In the genomic region with DNA sequence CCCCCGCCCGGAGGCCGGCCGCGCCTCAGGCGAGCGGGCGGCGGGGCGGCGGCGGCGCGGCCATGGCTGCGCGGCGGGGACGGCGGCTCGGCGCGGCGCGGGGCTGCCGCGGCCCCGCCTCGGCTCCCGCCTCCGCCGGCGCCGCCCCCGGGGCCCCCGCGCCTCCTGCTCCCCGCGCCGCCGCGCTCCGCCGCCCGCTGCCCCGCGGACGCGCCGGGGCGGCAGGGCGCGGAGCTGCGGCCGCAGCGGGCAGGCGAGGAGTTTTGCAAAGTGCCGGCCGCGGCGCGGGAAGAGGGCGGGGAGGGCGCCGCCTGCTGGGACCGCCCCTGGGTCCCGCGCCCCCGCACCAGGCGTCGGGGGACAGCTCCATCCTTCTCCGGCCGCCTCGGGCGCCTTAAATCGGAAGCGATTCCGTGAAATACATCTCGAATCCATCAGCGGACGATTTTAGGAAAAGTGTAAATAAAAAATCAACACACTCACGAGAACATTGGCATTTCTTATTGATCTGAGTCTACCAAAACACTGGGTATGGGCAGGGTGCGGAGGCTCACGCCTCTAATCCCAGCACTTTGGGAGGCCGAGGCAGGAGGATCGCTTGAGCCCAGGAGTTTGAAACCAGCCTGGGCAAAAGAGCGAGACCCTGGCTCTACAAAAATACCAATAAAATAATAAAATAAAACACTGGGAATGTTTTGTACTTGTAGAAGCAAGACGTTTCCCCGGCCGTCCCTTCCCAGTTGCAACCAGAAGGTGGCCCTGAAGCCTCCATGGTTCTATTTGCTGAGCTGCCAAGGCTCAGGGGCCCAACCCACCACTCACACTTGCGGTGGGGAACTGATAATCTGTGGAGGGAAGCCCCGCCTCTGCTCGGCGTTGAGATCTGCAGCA, we compare ENCODE assay signal across 8 cellular contexts.
A peak's percentile ranks its signal among the peaks of the same experiment; 100 is the strongest.
DNase-seq lines count a peak whose midpoint lies in the region; ATAC-seq, FAIRE-seq and TF ChIP-seq lines count a peak whose summit lies in the region.

No MANE protein-coding gene starts in this region.

- H3K9ac ChIP-seq in H1 (replicated peaks in 1 of 4; ENCODE audit: extremely low read depth in 1 of 4, low read depth in 3 of 4, low read length in 3 of 4) (peak overlapping the region in 1 of 4 experiments; percentile 36; a peak in 1 of 7 replicates), neural progenitor cell (no peak overlapping the region)

- H4K8ac ChIP-seq in H1 (ENCODE audit: extremely low read depth, insufficient read depth, low read length): no peak overlapping the region

- 0 out of 2 replicates have a peak overlapping the region, but pooled peaks have one; percentile 17 for H2BK12ac ChIP-seq in H1 (ENCODE audit: low read depth, low read length)

- H3K79me2 ChIP-seq in H1 (ENCODE audit: control insufficient read depth in 1 of 2, insufficient read depth in 2 of 2, low read length in 2 of 2) (no peaks in the 10 kb centered on the region), neural progenitor cell (ENCODE audit: low read depth) (no peaks in the 10 kb centered on the region)

- H3K27me3 ChIP-seq in Panc1 (ENCODE audit: control insufficient read depth, insufficient read depth, low read length) (no peaks in the 10 kb centered on the region), H1 (replicated peaks in 1 of 4; ENCODE audit: control insufficient read depth in 3 of 4, extremely low read depth in 1 of 4, insufficient read depth in 3 of 4, low read length in 3 of 4) (peaks cover 7 to 26% (median 19%) of the 10 kb centered on the region in 4 experiments), neural progenitor cell (peaks cover 47% of the 10 kb centered on the region)

- no peak overlapping the region for H3K27ac Mint-ChIP-seq in neural progenitor cell

- POLR2A ChIA-PET in Panc1 (lab: Charles Lee) (no interaction called here), H1 (lab: Charles Lee; ENCODE audit: partially characterized antibody) (interaction anchor here (0.7 to 1.4 kb wide), 3 partner anchors 9 to 180 kb away, joined by 3 read pairs; no protein-coding TSS in a partner anchor)

- FAIRE-seq in H1 (lab: Jason Lieb, UNC): no peak

- intact Hi-C loops in Panc1 (cut with micrococcal nuclease; ENCODE audit: unreplicated experiment): no loop called here

- TF ChIP-seq RAD21 in H1 (IDR thresholded peaks at IDR 0.05 in 1 of 2, conservative IDR thresholded peaks at IDR 0.05 in 1 of 2; ENCODE audit: low read depth in 2 of 2, low read length in 2 of 2): peak; percentile 56 to 69

- H3K27me3 Mint-ChIP-seq in neural progenitor cell (ENCODE audit: insufficient read depth, low read depth): peaks cover 21% of the 10 kb centered on the region

- CTCF ChIA-PET in Panc1 (lab: Charles Lee) (interaction anchor here (0.6 to 0.7 kb wide), 2 partner anchors 161 to 181 kb away, joined by 3 to 6 read pairs; no protein-coding TSS in a partner anchor), H1 (lab: Charles Lee; ENCODE audit: partially characterized antibody) (interaction anchor here (0.7 to 3.2 kb wide), 42 partner anchors 8 to 363 kb away, joined by 3 to 18 read pairs (median 4); no protein-coding TSS in a partner anchor)

- H3K4me3 ChIP-seq in Panc1 (ENCODE audit: low read depth in 2 of 2, low read length in 2 of 2): peak overlapping the region; percentile 53 to 65
- H3K4me3 ChIP-seq in H1 (ENCODE audit: extremely low read depth in 1 of 4, insufficient read depth in 2 of 4, low read depth in 3 of 4, low read length in 4 of 4): peak overlapping the region; percentile 18 to 67 (median 35)
- H3K4me3 ChIP-seq in neural progenitor cell: peak overlapping the region; percentile 66

- H3K9me3 Mint-ChIP-seq in neural progenitor cell: peaks cover 27% of the 10 kb centered on the region

- H2AFZ ChIP-seq in H1 (ENCODE audit: low read length) (no peak overlapping the region), neural progenitor cell (replicated peaks) (peak overlapping the region; percentile 4)

- no peak overlapping the region for H2BK20ac ChIP-seq in H1 (ENCODE audit: low read length)

- peaks cover 5% of the 10 kb centered on the region for H3F3A ChIP-seq in neural progenitor cell (ENCODE audit: low read depth)

- H4K20me1 ChIP-seq in H1 (replicated peaks in 1 of 2; ENCODE audit: control insufficient read depth in 1 of 2, insufficient read depth in 2 of 2, low read length in 2 of 2): peaks cover 0 to 5% of the 10 kb centered on the region in 2 experiments
- no peaks in the 10 kb centered on the region for H4K20me1 ChIP-seq in neural progenitor cell (ENCODE audit: low read depth)

- H3K9me3 ChIP-seq in Panc1 (ENCODE audit: control insufficient read depth, insufficient read depth, low read depth, low read length): peaks cover 3% of the 10 kb centered on the region; the same call in 1 of the 2 replicates
- H3K9me3 ChIP-seq in H1 (ENCODE audit: insufficient read depth in 2 of 2, low read depth in 1 of 2, low read length in 1 of 2): peaks cover 4 to 13% of the 10 kb centered on the region in 2 experiments
- peaks cover 9% of the 10 kb centered on the region for H3K9me3 ChIP-seq in neural progenitor cell (ENCODE audit: low read depth)

- peaks cover 10% of the 10 kb centered on the region; the same call in 1 of the 2 replicates for H3K23me2 ChIP-seq in H1 (ENCODE audit: low read depth, low read length)

- no peak overlapping the region for H3K56ac ChIP-seq in H1 (replicated peaks; ENCODE audit: insufficient read length, low read depth, low read length)

- no peak overlapping the region for H3K18ac ChIP-seq in H1 (ENCODE audit: extremely low read depth, low read length)

- H3K4ac ChIP-seq in H1 (replicated peaks; ENCODE audit: insufficient read length, low read depth, low read length): no peak overlapping the region

- H3K36me3 ChIP-seq in Panc1 (ENCODE audit: control insufficient read depth, insufficient read depth, low read length): no peaks in the 10 kb centered on the region
- no peaks in the 10 kb centered on the region for H3K36me3 ChIP-seq in H1 (ENCODE audit: control insufficient read depth in 2 of 4, insufficient read depth in 4 of 4, low read length in 3 of 4)
- H3K36me3 ChIP-seq in neural progenitor cell: no peaks in the 10 kb centered on the region

- TF ChIP-seq CTCF in Panc1 (IDR thresholded peaks at IDR 0.05) (peak; percentile 71), H1 (IDR thresholded peaks at IDR 0.05; ENCODE audit: control extremely low read depth in 1 of 3, insufficient read depth in 1 of 3, low read depth in 1 of 3, low read length in 3 of 3) (peak in 2 of 3 experiments; percentile 62 to 65; a peak in 3 of 4 replicates), neural progenitor cell (IDR thresholded peaks at IDR 0.05) (peak; percentile 41)

- no peak for TF ChIP-seq EP300 in H1 (IDR thresholded peaks at IDR 0.05; ENCODE audit: borderline replicate concordance in 1 of 2, low read depth in 2 of 2, low read length in 2 of 2)

- H3K4me1 Mint-ChIP-seq in neural progenitor cell: peaks cover 14% of the 10 kb centered on the region

- H3K14ac ChIP-seq in H1 (ENCODE audit: insufficient read length): no peak overlapping the region

- H2BK120ac ChIP-seq in H1 (replicated peaks; ENCODE audit: low read depth, low read length): no peak overlapping the region

- no peak overlapping the region for H4K5ac ChIP-seq in H1 (ENCODE audit: insufficient read length, low read depth, low read length)

- peaks cover 4% of the 10 kb centered on the region for H3K36me3 Mint-ChIP-seq in neural progenitor cell

- peak; percentile 22 for DNase-seq in NCI-H345 (lab: John Stamatoyannopoulos, UW)
- no peak for DNase-seq in NCI-H345 treated with DMSO at 0.1 percent for 48 hours (lab: John Stamatoyannopoulos, UW; ENCODE audit: unreplicated experiment)
- no peak for DNase-seq in Panc1 (ENCODE audit: low read depth, low spot score)
- peak in 1 of 2 experiments; percentile 74 for DNase-seq in H1 (ENCODE audit: low read depth in 1 of 2, low spot score in 2 of 2)
- DNase-seq in neural progenitor cell (ENCODE audit: low spot score): peak; percentile 70
- no peak for DNase-seq in amniotic stem cell (lab: John Stamatoyannopoulos, UW)
- DNase-seq in retina: no peak
- DNase-seq in NOMO-1 treated with dmso at 0.1 percent for 144 hours (lab: John Stamatoyannopoulos, UW; ENCODE audit: unreplicated experiment): no peak

- no peak overlapping the region for H3K23ac ChIP-seq in H1 (ENCODE audit: insufficient read length)

- H2BK5ac ChIP-seq in H1 (ENCODE audit: low read depth, low read length): no peak overlapping the region

- peak overlapping the region; percentile 29; the same call in 1 of the 2 replicates for H3K27ac ChIP-seq in Panc1 (ENCODE audit: low read length)
- no peak overlapping the region for H3K27ac ChIP-seq in H1 (ENCODE audit: low read depth, low read length)
- H3K27ac ChIP-seq in neural progenitor cell: no peak overlapping the region

- H3K79me1 ChIP-seq in H1 (ENCODE audit: low read depth, low read length): no peaks in the 10 kb centered on the region

- H2AK5ac ChIP-seq in H1 (ENCODE audit: low read depth, low read length): no peak overlapping the region

- peak; percentile 71 for ATAC-seq in Panc1

- no peak overlapping the region for H2BK15ac ChIP-seq in H1 (ENCODE audit: low read length)

- peaks cover 9% of the 10 kb centered on the region for H3K4me1 ChIP-seq in Panc1 (ENCODE audit: control insufficient read depth, insufficient read depth, low read length)
- H3K4me1 ChIP-seq in H1 (replicated peaks in 1 of 4; ENCODE audit: control insufficient read depth in 3 of 4, insufficient read depth in 4 of 4, low read length in 3 of 4): peaks cover 0 to 11% (median 6%) of the 10 kb centered on the region in 4 experiments; a peak in 5 of 7 replicates
- peaks cover 9% of the 10 kb centered on the region for H3K4me1 ChIP-seq in neural progenitor cell

- peak overlapping the region; percentile 90 for H3K4me3 Mint-ChIP-seq in neural progenitor cell

- no peak overlapping the region for H4K91ac ChIP-seq in H1 (replicated peaks; ENCODE audit: insufficient read length, low read length)

- H3K4me2 ChIP-seq in H1 (ENCODE audit: insufficient read depth in 1 of 2, low read depth in 2 of 2, low read length in 2 of 2) (peak overlapping the region; percentile 72 to 96), neural progenitor cell (peak overlapping the region; percentile 91)

- TF ChIP-seq POLR2A in H1 (IDR thresholded peaks at IDR 0.05; ENCODE audit: control extremely low read depth in 1 of 2, low read depth in 2 of 2, low read length in 2 of 2): no peak

- 17% methylated on average over 32 of the region's 93 CpGs; no CpG with 5 or more reads in 1 of the 2 experiments for WGBS in H1 (ENCODE audit: extremely low coverage in 1 of 2, insufficient coverage in 1 of 2, insufficient read length in 1 of 2, insufficient replicate concordance in 2 of 2, low coverage in 1 of 2, low lambda C conversion rate in 2 of 2, missing lambda C conversion rate in 1 of 2), 2 experiments

- in situ Hi-C loops in Panc1 (cut with HindIII; ENCODE audit: low pct_unique_long_range_greater_than_20kb, low sequenced_read_pairs): no loop called here

- BruUV-seq in Panc1 (replicated peaks; lab: Mats Ljungman, UMichigan): no TSS peak

Comparison
In these comparisons a context has a peak if more than half of its experiments do, and no peak if none do; other contexts are left out.
1. DNase-seq: peak in NCI-H345 (single experiment) and neural progenitor cell (single experiment); none in NCI-H345 treated with DMSO at 0.1 percent for 48 hours (single experiment), Panc1 (single experiment), amniotic stem cell (single experiment), retina (single experiment) and NOMO-1 treated with dmso at 0.1 percent for 144 hours (single experiment).
2. Peak in every context shown above with its lines, with median percentiles within 50 percentile points of each other: H3K4me3 ChIP-seq and CTCF ChIP-seq.